ENCODE assay signal across 8 cellular contexts in the genomic region with DNA sequence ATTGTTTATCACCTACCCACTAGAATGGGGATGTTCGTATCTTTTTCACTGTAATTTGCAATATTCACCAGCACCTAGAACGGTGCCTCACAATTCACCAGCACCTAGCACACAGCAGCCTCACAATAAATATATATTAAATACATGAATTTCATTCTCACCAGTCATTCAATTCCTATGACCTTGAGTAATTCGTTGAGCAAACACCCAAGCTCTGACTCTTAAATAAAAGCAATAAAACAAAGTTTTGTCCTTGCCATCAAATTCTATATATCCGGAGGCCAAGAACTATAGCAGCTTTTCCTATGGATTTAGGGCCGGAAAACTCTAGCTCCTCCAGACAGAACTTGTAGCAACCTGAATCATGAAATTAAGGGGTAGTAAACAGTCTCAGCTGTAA. TPM values are rescaled to one million over a fixed set of nuclear protein-coding genes. Genes with fewer than 3 reads are reported as not detected.
DNase-seq lines count a peak whose midpoint lies in the region; ATAC-seq and TF ChIP-seq lines count a peak whose summit lies in the region.

No MANE protein-coding gene starts in this region.

- POLR2A ChIA-PET in activated CD8-positive, alpha-beta T cell treated with anti-CD3 and anti-CD28 coated beads for 36 hours (lab: Charles Lee), result interaction anchor here (1.2 to 4.4 kb wide), 2 partner anchors 20 to 29 kb away, joined by 3 to 30 read pairs; a partner anchor contains a TSS

- H3K27ac Mint-ChIP-seq in HFFc6, result peak overlapping the region; percentile 90
- H3K27ac Mint-ChIP-seq in activated CD8-positive, alpha-beta T cell treated with anti-CD3 and anti-CD28 coated beads for 36 hours, result peak overlapping the region; percentile 66
- H3K27ac Mint-ChIP-seq in stimulated activated effector memory CD8-positive, alpha-beta T cell treated with anti-CD3 and anti-CD28 coated beads, Interleukin-12 subunit alpha, Interleukin-12 subunit beta, amount 100 ng/mL, for 72 hours, result peak overlapping the region; percentile 90

- no peaks in the 10 kb centered on the region for H3K9me3 ChIP-seq in iPS-18a (ENCODE audit: control insufficient read depth, low read depth, low read length)

- peaks cover 12% of the 10 kb centered on the region for H3K36me3 ChIP-seq in iPS-18a (ENCODE audit: control insufficient read depth, low read depth, low read length)

- no peaks in the 10 kb centered on the region for H3K27me3 ChIP-seq in iPS-18a (ENCODE audit: control insufficient read depth, insufficient read depth, low read length)

- no peak for ATAC-seq in activated CD8-positive, alpha-beta T cell treated with anti-CD3 and anti-CD28 coated beads for 36 hours
- no peak for ATAC-seq in stimulated activated effector memory CD8-positive, alpha-beta T cell treated with anti-CD3 and anti-CD28 coated beads, Interleukin-12 subunit alpha, Interleukin-12 subunit beta, amount 100 ng/mL, for 72 hours
- ATAC-seq in GM19452 (IDR thresholded peaks at IDR 0.05; ENCODE audit: unreplicated experiment) (no peak), GM19397 (IDR thresholded peaks at IDR 0.05; ENCODE audit: unreplicated experiment) (no peak)

- TF ChIP-seq CTCF in HFFc6 (IDR thresholded peaks at IDR 0.05), result no peak
- no peak for TF ChIP-seq CTCF in activated CD8-positive, alpha-beta T cell treated with anti-CD3 and anti-CD28 coated beads for 36 hours (IDR thresholded peaks at IDR 0.05)

- H3K4me3 Mint-ChIP-seq in HFFc6, result peak overlapping the region; percentile 92
- peak overlapping the region; percentile 83 for H3K4me3 Mint-ChIP-seq in activated CD8-positive, alpha-beta T cell treated with anti-CD3 and anti-CD28 coated beads for 36 hours
- H3K4me3 Mint-ChIP-seq in stimulated activated effector memory CD8-positive, alpha-beta T cell treated with anti-CD3 and anti-CD28 coated beads, Interleukin-12 subunit alpha, Interleukin-12 subunit beta, amount 100 ng/mL, for 72 hours, result peak overlapping the region; percentile 83

- peak overlapping the region; percentile 70 for H3K4me3 ChIP-seq in iPS-18a (ENCODE audit: low read length)

- H3K27me3 Mint-ChIP-seq in HFFc6 (ENCODE audit: insufficient read depth), result no peaks in the 10 kb centered on the region
- H3K27me3 Mint-ChIP-seq in activated CD8-positive, alpha-beta T cell treated with anti-CD3 and anti-CD28 coated beads for 36 hours, result no peaks in the 10 kb centered on the region

- CTCF ChIA-PET in activated CD8-positive, alpha-beta T cell treated with anti-CD3 and anti-CD28 coated beads for 36 hours (lab: Charles Lee), result interaction anchor here (1.1 to 2.1 kb wide), 8 partner anchors 13 to 102 kb away, joined by 3 to 9 read pairs (median 4); no protein-coding TSS in a partner anchor

- intact Hi-C loops in activated CD8-positive, alpha-beta T cell treated with anti-CD3 and anti-CD28 coated beads for 36 hours (cut with micrococcal nuclease), result no loop called here

- H3K36me3 Mint-ChIP-seq in HFFc6 (ENCODE audit: low read depth), result peaks cover 21% of the 10 kb centered on the region
- H3K36me3 Mint-ChIP-seq in activated CD8-positive, alpha-beta T cell treated with anti-CD3 and anti-CD28 coated beads for 36 hours (ENCODE audit: low read depth), result peaks cover 14% of the 10 kb centered on the region
- H3K36me3 Mint-ChIP-seq in stimulated activated effector memory CD8-positive, alpha-beta T cell treated with anti-CD3 and anti-CD28 coated beads, Interleukin-12 subunit alpha, Interleukin-12 subunit beta, amount 100 ng/mL, for 72 hours, result peaks cover 36% of the 10 kb centered on the region

- H3K4me1 ChIP-seq in iPS-18a (ENCODE audit: control insufficient read depth, low read depth, low read length), result peaks cover 5% of the 10 kb centered on the region

- peaks cover 14% of the 10 kb centered on the region for H3K4me1 Mint-ChIP-seq in HFFc6 (ENCODE audit: low read depth)
- peaks cover 32% of the 10 kb centered on the region for H3K4me1 Mint-ChIP-seq in activated CD8-positive, alpha-beta T cell treated with anti-CD3 and anti-CD28 coated beads for 36 hours (ENCODE audit: low read depth)
- H3K4me1 Mint-ChIP-seq in stimulated activated effector memory CD8-positive, alpha-beta T cell treated with anti-CD3 and anti-CD28 coated beads, Interleukin-12 subunit alpha, Interleukin-12 subunit beta, amount 100 ng/mL, for 72 hours, result peaks cover 49% of the 10 kb centered on the region

- H3K9ac ChIP-seq in iPS-18a (ENCODE audit: low read length), result peak overlapping the region; percentile 87

- DNase-seq in HFFc6 (peak; percentile 33), GOT3 (lab: John Stamatoyannopoulos, UW) (no peak)
- DNase-seq in activated CD8-positive, alpha-beta T cell treated with anti-CD3 and anti-CD28 coated beads for 36 hours, result no peak
- DNase-seq in stimulated activated effector memory CD8-positive, alpha-beta T cell treated with anti-CD3 and anti-CD28 coated beads, Interleukin-12 subunit alpha, Interleukin-12 subunit beta, amount 100 ng/mL, for 72 hours (ENCODE audit: low spot score in 2 of 2), result no peak
- no peak for DNase-seq in activated CD4-positive, CD25-positive, alpha-beta regulatory T cell (lab: John Stamatoyannopoulos, UW)

- H3K27ac ChIP-seq in iPS-18a (ENCODE audit: low read length), result no peak overlapping the region

- H3K9me3 Mint-ChIP-seq in HFFc6, result no peaks in the 10 kb centered on the region
- no peaks in the 10 kb centered on the region for H3K9me3 Mint-ChIP-seq in activated CD8-positive, alpha-beta T cell treated with anti-CD3 and anti-CD28 coated beads for 36 hours
- H3K9me3 Mint-ChIP-seq in stimulated activated effector memory CD8-positive, alpha-beta T cell treated with anti-CD3 and anti-CD28 coated beads, Interleukin-12 subunit alpha, Interleukin-12 subunit beta, amount 100 ng/mL, for 72 hours, result no peaks in the 10 kb centered on the region

RNA-seq across cellular contexts. Expression of a gene that starts 1.0 kb away (rescaled TPM):
- 100 to 1,000 TPM; 154 to 178 (median 156) TPM for total RNA-seq in HFFc6 (2021; fragmentation: NEBNext Ultra II Directional; extraction: Animal tissue kit (Norgen Biotek cat#: 25700))
- total RNA-seq in activated CD8-positive, alpha-beta T cell treated with anti-CD3 and anti-CD28 coated beads for 36 hours, result 10 to 100 TPM; 57.3 to 59.7 TPM

RNA-seq across cellular contexts. Expression of a gene that starts 22.1 kb away (rescaled TPM):
- 10 to 100 TPM; 46.1 to 51.9 (median 49.6) TPM for total RNA-seq in HFFc6 (2021; fragmentation: NEBNext Ultra II Directional; extraction: Animal tissue kit (Norgen Biotek cat#: 25700))
- 10 to 100 TPM; 78.9 to 83.2 TPM for total RNA-seq in activated CD8-positive, alpha-beta T cell treated with anti-CD3 and anti-CD28 coated beads for 36 hours

RNA-seq across cellular contexts. Expression of a gene that starts 28.2 kb away (rescaled TPM):
- total RNA-seq in HFFc6 (2021; fragmentation: NEBNext Ultra II Directional; extraction: Animal tissue kit (Norgen Biotek cat#: 25700)), result not detected
- total RNA-seq in activated CD8-positive, alpha-beta T cell treated with anti-CD3 and anti-CD28 coated beads for 36 hours, result not detected

RNA-seq across cellular contexts. Expression of a gene that starts 53.7 kb away (rescaled TPM):
- 1 to 10 TPM; 1.4 to 2.2 (median 1.9) TPM for total RNA-seq in HFFc6 (2021; fragmentation: NEBNext Ultra II Directional; extraction: Animal tissue kit (Norgen Biotek cat#: 25700))
- total RNA-seq in activated CD8-positive, alpha-beta T cell treated with anti-CD3 and anti-CD28 coated beads for 36 hours, result 1 to 10 TPM; 9.9 TPM
